Comparison of ENCODE assay signal across 8 cellular contexts in genomic region chr3:190339130-190339529, GRCh38. TPM values are rescaled to one million over a fixed set of nuclear protein-coding genes. Genes with fewer than 3 reads are reported as not detected.
A peak's percentile ranks its signal among the peaks of the same experiment; 100 is the strongest.
DNase-seq lines count a peak whose midpoint lies in the region; ATAC-seq and TF ChIP-seq lines count a peak whose summit lies in the region.

No MANE protein-coding gene starts in this region.

- peak; percentile 27 for TF ChIP-seq CTCF in fibroblast of the aortic adventitia (IDR thresholded peaks at IDR 0.05; ENCODE audit: insufficient read depth, low read length)

- DNase-seq in DMS53 treated with DMSO at 0.1 percent for 48 hours (lab: John Stamatoyannopoulos, UW; ENCODE audit: unreplicated experiment) (peak; percentile 7), M059J (ENCODE audit: low read depth) (peak; percentile 82), fibroblast of the aortic adventitia (ENCODE audit: low read depth) (peak; percentile 37), NCI-H524 treated with DMSO at 0.1 percent for 48 hours (lab: John Stamatoyannopoulos, UW) (no peak), cortex of kidney (lab: John Stamatoyannopoulos, UW) (no peak), COLO668 (lab: John Stamatoyannopoulos, UW; ENCODE audit: unreplicated experiment) (no peak), medulla oblongata (ENCODE audit: extremely low spot score) (no peak)

- no peak overlapping the region for H3K4me3 ChIP-seq in fibroblast of the aortic adventitia (ENCODE audit: low read depth, low read length)

- peak; percentile 85 for ATAC-seq in GM21390 (IDR thresholded peaks at IDR 0.05; ENCODE audit: unreplicated experiment)

RNA-seq across cellular contexts. Expression of gene CLDN1, which starts 16.9 kb away (rescaled TPM):
- total RNA-seq in M059J (2014; rRNA removed; shearing (Covaris generic)): 1.5 and 1.8 TPM in 2 replicates
- 0.18 and 1.3 TPM in 2 replicates for total RNA-seq in fibroblast of the aortic adventitia (ENCODE audit: low replicate concordance)

RNA-seq across cellular contexts. Expression of gene CLDN16, which starts 48.8 kb away (rescaled TPM):
- not detected in 2 replicates for total RNA-seq in M059J (2014; rRNA removed; shearing (Covaris generic))
- total RNA-seq in fibroblast of the aortic adventitia (ENCODE audit: low replicate concordance): 0.09 TPM in 1 of 2 replicates, not detected in the other

Comparison
In these comparisons a context has a peak if more than half of its experiments do, and no peak if none do; other contexts are left out.
1. DNase-seq: peak in DMS53 treated with DMSO at 0.1 percent for 48 hours (single experiment), M059J (single experiment) and fibroblast of the aortic adventitia (single experiment); none in NCI-H524 treated with DMSO at 0.1 percent for 48 hours (single experiment), cortex of kidney (single experiment), COLO668 (single experiment) and medulla oblongata (single experiment).